Comparison of ENCODE assay signal across 1 cellular context in genomic region chr12:95949801-95950206, GRCh38.
TF ChIP-seq lines count a peak whose summit lies in the region.

No MANE protein-coding gene starts in this region.

TF ChIP-seq in A549, 52 proteins besides CTCF, POLR2A, EP300 and RAD21 (continued from another document):
- TF ChIP-seq RFX5 (IDR thresholded peaks at IDR 0.05) = no peak
- TF ChIP-seq JUN (IDR thresholded peaks at IDR 0.05) = no peak
- TF ChIP-seq TP53 (CRISPR knock-in tag; IDR thresholded peaks at IDR 0.05) = no peak
- TF ChIP-seq HOXB13 (CRISPR knock-in tag; IDR thresholded peaks at IDR 0.05; ENCODE audit: low read depth) = no peak
